ENCODE assay signal across 11 cellular contexts in the genomic region with DNA sequence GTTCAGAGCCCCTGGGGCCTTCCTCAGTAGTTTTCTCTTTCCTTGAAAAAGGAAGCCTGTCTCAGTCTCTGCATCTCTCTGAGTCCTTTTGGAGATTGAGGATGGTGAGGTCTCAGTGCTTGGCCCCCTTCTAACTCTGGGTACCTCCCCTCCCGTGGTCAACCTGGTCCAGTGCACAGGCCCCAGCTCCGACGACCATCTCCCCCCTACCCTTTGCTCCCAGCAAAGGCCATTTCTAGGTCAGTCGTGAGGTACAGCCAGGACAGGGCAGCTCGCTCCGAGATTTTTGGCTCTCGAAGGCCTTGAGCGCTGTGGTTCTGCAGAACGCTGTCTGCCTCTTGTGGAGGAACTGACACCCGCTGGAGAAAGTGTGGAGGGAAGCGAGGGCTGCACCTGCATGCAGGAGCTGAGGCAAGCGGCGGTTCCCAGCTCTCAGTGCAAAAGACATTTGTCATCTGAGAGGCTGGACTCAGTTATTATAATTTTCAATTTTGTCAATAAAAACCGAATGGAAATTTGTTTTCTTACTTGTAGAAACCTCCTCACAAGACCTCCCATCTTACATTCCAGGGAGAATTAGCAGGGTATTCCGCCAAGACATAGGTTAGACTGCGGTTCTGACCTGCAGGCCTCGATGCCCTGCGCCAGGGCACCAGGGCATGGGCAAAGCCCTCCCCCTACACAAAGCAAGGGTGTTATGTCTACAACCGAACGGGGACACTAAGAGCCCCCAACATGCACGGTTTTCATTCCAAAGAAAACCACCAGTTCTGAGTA. TPM values are rescaled to one million over a fixed set of nuclear protein-coding genes. Genes with fewer than 3 reads are reported as not detected.
DNase-seq lines count a peak whose midpoint lies in the region; ATAC-seq and TF ChIP-seq lines count a peak whose summit lies in the region.
"Not testable (repeated sequence)": the region's sequence is repeated elsewhere in the genome, so short reads cannot be mapped to it uniquely, and the experiment has no call there.
"Had no signal": no experiment of that assay in that cellular context is flagged by ENCODE, and none has a peak within 500 bp of the region (broad histone marks: within the 10 kb centered on the region; RNA-seq: fewer than 3 reads in every experiment).

No MANE protein-coding gene starts in this region.

- not testable (repeated sequence) for H3K36me3 ChIP-seq in CD8-positive, alpha-beta memory T cell (ENCODE audit: insufficient read depth, low read length); endodermal cell (ENCODE audit: control insufficient read depth, insufficient read depth, low read length)

- H3K36me3 Mint-ChIP-seq in CD8-positive, alpha-beta memory T cell: peaks cover 0 to 11% (median 0%) of the 10 kb centered on the region in 3 donors
- H3K36me3 Mint-ChIP-seq in activated CD4-positive, alpha-beta memory T cell treated with anti-CD3 and anti-CD28 coated beads, Interleukin-2, amount 10 ng/mL, durations not matched to agents 7 days and 5 days (ENCODE audit: low read depth); activated naive CD4-positive, alpha-beta T cell treated with anti-CD3 and anti-CD28 coated beads, Interleukin-2, amount 50 U/mL, for 24 hours; endodermal cell (ENCODE audit: low read depth); nephron (ENCODE audit: low read depth): not testable (repeated sequence)

- H3K27ac ChIP-seq in CD8-positive, alpha-beta memory T cell (ENCODE audit: low read depth, low read length): peak overlapping the region; percentile 72
- peak overlapping the region; percentile 61 for H3K27ac ChIP-seq in HL-60 (replicated peaks)
- not testable (repeated sequence) for H3K27ac ChIP-seq in endodermal cell (ENCODE audit: low read depth, low read length)

- H3K27me3 Mint-ChIP-seq in CD8-positive, alpha-beta memory T cell; activated CD4-positive, alpha-beta memory T cell treated with anti-CD3 and anti-CD28 coated beads, Interleukin-2, amount 10 ng/mL, durations not matched to agents 7 days and 5 days; activated naive CD4-positive, alpha-beta T cell treated with anti-CD3 and anti-CD28 coated beads, Interleukin-2, amount 50 U/mL, for 24 hours; endodermal cell (ENCODE audit: insufficient read depth); nephron (ENCODE audit: low read depth): not testable (repeated sequence)

- WGBS in endodermal cell (ENCODE audit: insufficient coverage in 1 of 2, insufficient read length in 1 of 2), 2 experiments: 86% methylated on average over 6 of the region's 21 CpGs; no CpG with 5 or more reads in 1 of the 2 experiments

- H3K4me3 Mint-ChIP-seq in CD8-positive, alpha-beta memory T cell: peak overlapping the region; percentile 86 to 99 (median 90)
- H3K4me3 Mint-ChIP-seq in activated CD4-positive, alpha-beta memory T cell treated with anti-CD3 and anti-CD28 coated beads, Interleukin-2, amount 10 ng/mL, durations not matched to agents 7 days and 5 days: peak overlapping the region; percentile 78
- peak overlapping the region; percentile 88 for H3K4me3 Mint-ChIP-seq in activated naive CD4-positive, alpha-beta T cell treated with anti-CD3 and anti-CD28 coated beads, Interleukin-2, amount 50 U/mL, for 24 hours
- H3K4me3 Mint-ChIP-seq in endodermal cell (peak overlapping the region; percentile 57), nephron (peak overlapping the region in 2 of 3 experiments; percentile 76 to 82)

- not testable (repeated sequence) for H3K27me3 ChIP-seq in CD8-positive, alpha-beta memory T cell (ENCODE audit: insufficient read depth, low read length, poor library complexity, severe bottlenecking); HL-60 (ENCODE audit: insufficient read depth, poor library complexity, severe bottlenecking); endodermal cell (ENCODE audit: control insufficient read depth, insufficient read depth, low read length, poor library complexity, severe bottlenecking)

- H3K27ac Mint-ChIP-seq in CD8-positive, alpha-beta memory T cell: peak overlapping the region in 7 of 8 donors; percentile 70 to 100 (median 93)
- peak overlapping the region; percentile 87 for H3K27ac Mint-ChIP-seq in activated CD4-positive, alpha-beta memory T cell treated with anti-CD3 and anti-CD28 coated beads, Interleukin-2, amount 10 ng/mL, durations not matched to agents 7 days and 5 days
- peak overlapping the region; percentile 59 for H3K27ac Mint-ChIP-seq in activated naive CD4-positive, alpha-beta T cell treated with anti-CD3 and anti-CD28 coated beads, Interleukin-2, amount 50 U/mL, for 24 hours
- H3K27ac Mint-ChIP-seq in endodermal cell, nephron: not testable (repeated sequence)

- peak in 4 of 5 donors; percentile 12 to 57 (median 46) for DNase-seq in CD8-positive, alpha-beta memory T cell
- DNase-seq in HL-60 (ENCODE audit: low read depth in 1 of 2, low spot score in 1 of 2): peak in 1 of 2 experiments; percentile 41
- DNase-seq in T-helper 1 cell: peak in 3 of 5 donors; percentile 4 to 29 (median 21)
- peak; percentile 53 for DNase-seq in activated CD4-positive, alpha-beta memory T cell treated with anti-CD3 and anti-CD28 coated beads, Interleukin-2, amount 10 ng/mL, durations not matched to agents 7 days and 5 days
- peak; percentile 46 for DNase-seq in endodermal cell
- peak; percentile 30 for DNase-seq in stimulated activated naive CD8-positive, alpha-beta T cell treated with anti-CD3 and anti-CD28 coated beads, Interleukin-15, Interleukin-2, amounts not matched to agents 100 U/mL and 50 U/mL, for 24 hours

- not testable (repeated sequence) for TF ChIP-seq CTCF in HL-60 (IDR thresholded peaks at IDR 0.05; ENCODE audit: insufficient read depth, low read length); endodermal cell (conservative IDR thresholded peaks at IDR 0.05); nephron (IDR thresholded peaks at IDR 0.05; ENCODE audit: unreplicated experiment in 3 of 3)

- CTCF ChIA-PET in CD8-positive, alpha-beta memory T cell (lab: Charles Lee); activated CD4-positive, alpha-beta memory T cell treated with anti-CD3 and anti-CD28 coated beads, Interleukin-2, amount 10 ng/mL, durations not matched to agents 7 days and 5 days (lab: Charles Lee): not testable (repeated sequence)

- H3K4me3 ChIP-seq in CD8-positive, alpha-beta memory T cell (ENCODE audit: low read length); endodermal cell (ENCODE audit: low read length): not testable (repeated sequence)
- H3K4me3 ChIP-seq in HL-60 (replicated peaks; ENCODE audit: insufficient read depth, low read length): peak overlapping the region; percentile 18

- H3K9ac ChIP-seq in endodermal cell (ENCODE audit: extremely low read depth, low read length, poor library complexity, severe bottlenecking): not testable (repeated sequence)

- POLR2A ChIA-PET in CD8-positive, alpha-beta memory T cell (lab: Charles Lee); activated CD4-positive, alpha-beta memory T cell treated with anti-CD3 and anti-CD28 coated beads, Interleukin-2, amount 10 ng/mL, durations not matched to agents 7 days and 5 days (lab: Charles Lee): not testable (repeated sequence)

- ATAC-seq in stimulated activated naive CD8-positive, alpha-beta T cell treated with anti-CD3 and anti-CD28 coated beads, Interleukin-15, Interleukin-2, amounts not matched to agents 100 U/mL and 50 U/mL, for 24 hours: not testable (repeated sequence)

- not testable (repeated sequence) for H3K4me1 ChIP-seq in CD8-positive, alpha-beta memory T cell (ENCODE audit: insufficient read depth, low read length); endodermal cell (ENCODE audit: control insufficient read depth, insufficient read depth, low read length)

- not testable (repeated sequence) for H3K9me3 Mint-ChIP-seq in CD8-positive, alpha-beta memory T cell; activated CD4-positive, alpha-beta memory T cell treated with anti-CD3 and anti-CD28 coated beads, Interleukin-2, amount 10 ng/mL, durations not matched to agents 7 days and 5 days; activated naive CD4-positive, alpha-beta T cell treated with anti-CD3 and anti-CD28 coated beads, Interleukin-2, amount 50 U/mL, for 24 hours; endodermal cell; nephron

- not testable (repeated sequence) for H3K9me3 ChIP-seq in CD8-positive, alpha-beta memory T cell (ENCODE audit: low read length); endodermal cell (ENCODE audit: control insufficient read depth, low read length)

- H3K4me1 Mint-ChIP-seq in CD8-positive, alpha-beta memory T cell: peaks cover 8 to 13% (median 8%) of the 10 kb centered on the region in 3 donors
- H3K4me1 Mint-ChIP-seq in activated CD4-positive, alpha-beta memory T cell treated with anti-CD3 and anti-CD28 coated beads, Interleukin-2, amount 10 ng/mL, durations not matched to agents 7 days and 5 days: peaks cover 19% of the 10 kb centered on the region
- not testable (repeated sequence) for H3K4me1 Mint-ChIP-seq in activated naive CD4-positive, alpha-beta T cell treated with anti-CD3 and anti-CD28 coated beads, Interleukin-2, amount 50 U/mL, for 24 hours; endodermal cell; nephron

RNA-seq across cellular contexts. Expression of gene PPIAL4A, which starts 40.1 kb away (rescaled TPM):
- total RNA-seq in CD8-positive, alpha-beta memory T cell: not detected
- not detected for polyA plus RNA-seq in CD8-positive, alpha-beta memory T cell
- not detected for total RNA-seq in activated CD4-positive, alpha-beta memory T cell treated with anti-CD3 and anti-CD28 coated beads, Interleukin-2, amount 10 ng/mL, durations not matched to agents 7 days and 5 days
- not detected for total RNA-seq in endodermal cell
- polyA plus RNA-seq in endodermal cell (2013, experiment 1 of 2): not detected
- not detected for polyA plus RNA-seq in endodermal cell (2013, experiment 2 of 2)
- total RNA-seq: left cardiac atrium, right atrium auricular region, ureter had no signal
